20 cellular contexts compared by ENCODE assay signal in the genomic region with DNA sequence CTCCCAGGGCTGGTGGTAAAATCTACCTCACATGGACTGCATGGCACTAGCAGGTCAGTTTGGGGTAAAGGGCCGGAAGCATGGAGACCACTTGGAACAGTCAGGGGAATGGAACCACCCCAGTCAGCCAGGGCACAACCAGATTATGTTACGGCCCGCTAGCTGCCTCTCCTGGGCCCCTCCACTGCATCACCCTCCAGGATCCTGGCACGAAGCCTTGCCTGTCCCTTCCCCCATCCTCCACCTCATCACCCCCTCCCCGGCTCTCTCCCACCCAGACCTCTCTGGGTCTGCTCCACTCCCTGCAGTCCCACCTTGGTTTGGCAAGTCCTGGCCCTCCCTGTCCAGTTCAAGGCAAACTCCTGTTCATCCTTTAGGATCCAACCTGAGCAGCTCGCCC.
A peak's percentile ranks its signal among the peaks of the same experiment; 100 is the strongest.
DNase-seq lines count a peak whose midpoint lies in the region; ATAC-seq and TF ChIP-seq lines count a peak whose summit lies in the region.
"Had no signal": no experiment of that assay in that cellular context is flagged by ENCODE, and none has a peak within 500 bp of the region (broad histone marks: within the 10 kb centered on the region; RNA-seq: fewer than 3 reads in every experiment).

No MANE protein-coding gene starts in this region.

- no peak overlapping the region for H2BK5ac ChIP-seq in neuronal stem cell (ENCODE audit: low read length)

- DNase-seq in MCF 10A (ENCODE audit: unreplicated experiment) (no peak), mammary epithelial cell (no peak), neuronal stem cell (ENCODE audit: low spot score) (no peak), hypothalamus (lab: John Stamatoyannopoulos, UW) (no peak)
- no peak for DNase-seq in central memory CD8-positive, alpha-beta T cell (ENCODE audit: low spot score in 2 of 2)
- DNase-seq in activated CD4-positive, alpha-beta T cell treated with anti-CD3 and anti-CD28 coated beads for 36 hours: no peak
- no peak for DNase-seq in activated CD4-positive, alpha-beta T cell treated with anti-CD3 and anti-CD28 coated beads, Interleukin-2, amount 10 ng/mL, durations not matched to agents 7 days and 5 days
- DNase-seq: Calu3; CD8-positive, alpha-beta memory T cell; DMS153; Karpas-422; NCI-H1694; NCI-H2081; NCI-H2171; NCI-H345; NCI-H524; NCI-H774; SIG-M5 had no signal

- no peak overlapping the region for H3K4ac ChIP-seq in neuronal stem cell (ENCODE audit: low read length)

- no peak for ATAC-seq in central memory CD8-positive, alpha-beta T cell (replicated peaks; ENCODE audit: extremely low read depth, poor library complexity, severe bottlenecking)
- no peak for ATAC-seq in activated CD4-positive, alpha-beta T cell treated with anti-CD3 and anti-CD28 coated beads for 36 hours
- ATAC-seq: Panc1 had no signal

- no peak overlapping the region for H4K8ac ChIP-seq in neuronal stem cell (ENCODE audit: low read depth, low read length)

- H2AFZ ChIP-seq in mammary epithelial cell (ENCODE audit: low read depth, low read length): no peak overlapping the region
- no peak overlapping the region for H2AFZ ChIP-seq in neuronal stem cell (ENCODE audit: low read length)

- dilution Hi-C loops in mammary epithelial cell (cut with HindIII; ENCODE audit: low sequenced_read_pairs): no loop called here

- no peak overlapping the region for H3K14ac ChIP-seq in neuronal stem cell (ENCODE audit: low read length)

- H3K27me3 Mint-ChIP-seq in MCF 10A (ENCODE audit: insufficient read depth, unreplicated experiment): no peaks in the 10 kb centered on the region
- H3K27me3 Mint-ChIP-seq in central memory CD8-positive, alpha-beta T cell: no peaks in the 10 kb centered on the region
- H3K27me3 Mint-ChIP-seq in activated CD4-positive, alpha-beta T cell treated with anti-CD3 and anti-CD28 coated beads for 36 hours: no peaks in the 10 kb centered on the region
- no peaks in the 10 kb centered on the region for H3K27me3 Mint-ChIP-seq in activated CD4-positive, alpha-beta T cell treated with anti-CD3 and anti-CD28 coated beads, Interleukin-2, amount 10 ng/mL, durations not matched to agents 7 days and 5 days
- H3K27me3 Mint-ChIP-seq: CD8-positive, alpha-beta memory T cell had no signal

- peak overlapping the region; percentile 75 for H3K27ac Mint-ChIP-seq in MCF 10A (ENCODE audit: low read depth, unreplicated experiment)
- peak overlapping the region; percentile 41 for H3K27ac Mint-ChIP-seq in central memory CD8-positive, alpha-beta T cell (ENCODE audit: low read depth)
- H3K27ac Mint-ChIP-seq in activated CD4-positive, alpha-beta T cell treated with anti-CD3 and anti-CD28 coated beads for 36 hours: no peak overlapping the region
- no peak overlapping the region for H3K27ac Mint-ChIP-seq in activated CD4-positive, alpha-beta T cell treated with anti-CD3 and anti-CD28 coated beads, Interleukin-2, amount 10 ng/mL, durations not matched to agents 7 days and 5 days

- H3K4me3 Mint-ChIP-seq in MCF 10A (ENCODE audit: unreplicated experiment): no peak overlapping the region
- no peak overlapping the region for H3K4me3 Mint-ChIP-seq in central memory CD8-positive, alpha-beta T cell
- no peak overlapping the region for H3K4me3 Mint-ChIP-seq in activated CD4-positive, alpha-beta T cell treated with anti-CD3 and anti-CD28 coated beads for 36 hours
- no peak overlapping the region for H3K4me3 Mint-ChIP-seq in activated CD4-positive, alpha-beta T cell treated with anti-CD3 and anti-CD28 coated beads, Interleukin-2, amount 10 ng/mL, durations not matched to agents 7 days and 5 days
- H3K4me3 Mint-ChIP-seq: CD8-positive, alpha-beta memory T cell had no signal

- H3K9ac ChIP-seq in mammary epithelial cell (ENCODE audit: insufficient read depth, low read length) (no peak overlapping the region), neuronal stem cell (ENCODE audit: low read depth, low read length, poor library complexity) (no peak overlapping the region)

- no peak overlapping the region for H3K4me2 ChIP-seq in mammary epithelial cell (ENCODE audit: insufficient read depth, low read depth, low read length)
- no peak overlapping the region for H3K4me2 ChIP-seq in neuronal stem cell (ENCODE audit: insufficient read depth, low read length, poor library complexity, severe bottlenecking)

- H3K9me3 Mint-ChIP-seq in MCF 10A (ENCODE audit: unreplicated experiment): no peaks in the 10 kb centered on the region
- no peaks in the 10 kb centered on the region for H3K9me3 Mint-ChIP-seq in central memory CD8-positive, alpha-beta T cell
- no peaks in the 10 kb centered on the region for H3K9me3 Mint-ChIP-seq in activated CD4-positive, alpha-beta T cell treated with anti-CD3 and anti-CD28 coated beads for 36 hours (ENCODE audit: low read depth)
- H3K9me3 Mint-ChIP-seq in activated CD4-positive, alpha-beta T cell treated with anti-CD3 and anti-CD28 coated beads, Interleukin-2, amount 10 ng/mL, durations not matched to agents 7 days and 5 days: no peaks in the 10 kb centered on the region
- H3K9me3 Mint-ChIP-seq: CD8-positive, alpha-beta memory T cell had no signal

- H3K18ac ChIP-seq in neuronal stem cell (ENCODE audit: low read length): no peak overlapping the region

- H2BK120ac ChIP-seq in neuronal stem cell (ENCODE audit: low read depth, low read length): no peak overlapping the region

- H3K23ac ChIP-seq in neuronal stem cell (ENCODE audit: low read depth, low read length, poor library complexity): peak overlapping the region; percentile 31

- 100% methylated on average over 3 of the region's 6 CpGs for WGBS in mammary epithelial cell (ENCODE audit: low coverage, missing lambda C conversion rate)
- no CpG with 5 or more reads among the region's 6 CpGs for WGBS in neuronal stem cell (ENCODE audit: extremely low coverage in 2 of 2, insufficient read length in 2 of 2, insufficient replicate concordance in 1 of 2), 2 donors

- H2BK12ac ChIP-seq in neuronal stem cell (ENCODE audit: low read length): no peak overlapping the region

- peaks cover 22% of the 10 kb centered on the region for H3K4me1 ChIP-seq in mammary epithelial cell (ENCODE audit: insufficient read depth, low read length)
- peaks cover 0 to 14% of the 10 kb centered on the region in 2 donors for H3K4me1 ChIP-seq in neuronal stem cell (ENCODE audit: control insufficient read depth in 2 of 2, insufficient read depth in 1 of 2, low read depth in 1 of 2, low read length in 2 of 2)

- H3K4me3 ChIP-seq in mammary epithelial cell (replicated peaks in 1 of 3; ENCODE audit: insufficient read depth in 1 of 3, low read depth in 2 of 3, low read length in 3 of 3) (no peak overlapping the region), neuronal stem cell (ENCODE audit: low read length in 2 of 2) (no peak overlapping the region)

- no peaks in the 10 kb centered on the region for H3K27me3 ChIP-seq in mammary epithelial cell (ENCODE audit: insufficient read depth, low read length)
- no peaks in the 10 kb centered on the region for H3K27me3 ChIP-seq in neuronal stem cell (ENCODE audit: control insufficient read depth in 3 of 3, insufficient read depth in 3 of 3, low read depth in 1 of 3, low read length in 3 of 3)

- peaks cover 10% of the 10 kb centered on the region for H3K36me3 ChIP-seq in mammary epithelial cell (ENCODE audit: insufficient read depth, low read length)
- H3K36me3 ChIP-seq in neuronal stem cell (replicated peaks in 1 of 2; ENCODE audit: control insufficient read depth in 2 of 2, insufficient read depth in 2 of 2, low read length in 2 of 2): peaks cover 3 to 41% of the 10 kb centered on the region in 2 donors

- intact Hi-C loops in MCF 10A (cut with micrococcal nuclease): no loop called here
- intact Hi-C loops in mammary epithelial cell (cut with micrococcal nuclease): no loop called here
- intact Hi-C loops in activated CD4-positive, alpha-beta T cell treated with anti-CD3 and anti-CD28 coated beads for 36 hours (cut with DNase I, micrococcal nuclease): no loop called here

- H3K27ac ChIP-seq in mammary epithelial cell (ENCODE audit: insufficient read depth, low read depth, low read length) (no peak overlapping the region), neuronal stem cell (replicated peaks; ENCODE audit: low read length) (no peak overlapping the region)
- H3K27ac ChIP-seq: C4-2B had no signal

- no peaks in the 10 kb centered on the region for H4K20me1 ChIP-seq in mammary epithelial cell (ENCODE audit: insufficient read depth, low read length)

- H3K36me3 Mint-ChIP-seq in MCF 10A (ENCODE audit: insufficient read depth, unreplicated experiment): peaks cover 41% of the 10 kb centered on the region
- peaks cover 21% of the 10 kb centered on the region for H3K36me3 Mint-ChIP-seq in central memory CD8-positive, alpha-beta T cell (ENCODE audit: insufficient read depth)
- H3K36me3 Mint-ChIP-seq in activated CD4-positive, alpha-beta T cell treated with anti-CD3 and anti-CD28 coated beads for 36 hours (ENCODE audit: low read depth): peaks cover 39% of the 10 kb centered on the region
- H3K36me3 Mint-ChIP-seq in activated CD4-positive, alpha-beta T cell treated with anti-CD3 and anti-CD28 coated beads, Interleukin-2, amount 10 ng/mL, durations not matched to agents 7 days and 5 days (ENCODE audit: low read depth): peaks cover 70% of the 10 kb centered on the region

- no TSS peak for BruUV-seq in MCF 10A (replicated peaks; lab: Mats Ljungman, UMichigan)
- BruUV-seq in mammary epithelial cell (replicated peaks; lab: Mats Ljungman, UMichigan): no TSS peak

- no peaks in the 10 kb centered on the region for H3K79me1 ChIP-seq in neuronal stem cell (ENCODE audit: low read depth, low read length)

- CTCF ChIA-PET in MCF 10A (lab: Yijun Ruan, JAX) (interaction anchor here (0.5 to 1.5 kb wide), 6 partner anchors 11 to 219 kb away, joined by 3 to 7 read pairs (median 4); no protein-coding TSS in a partner anchor), mammary epithelial cell (lab: Charles Lee; ENCODE audit: low non-redundant PET) (no interaction called here)
- CTCF ChIA-PET in activated CD4-positive, alpha-beta T cell treated with anti-CD3 and anti-CD28 coated beads for 36 hours (lab: Charles Lee): interaction anchor here (1.0 kb wide), 1 partner anchor 13 kb away, joined by 4 read pairs; no protein-coding TSS in a partner anchor
- CTCF ChIA-PET in activated CD4-positive, alpha-beta T cell treated with anti-CD3 and anti-CD28 coated beads, Interleukin-2, amount 10 ng/mL, durations not matched to agents 7 days and 5 days (lab: Charles Lee): interaction anchor here (0.7 to 1.7 kb wide), 6 partner anchors 10 to 220 kb away, joined by 3 to 4 read pairs (median 4); partner anchors contain the start of gene SOCS1

- no peaks in the 10 kb centered on the region for H3K79me2 ChIP-seq in mammary epithelial cell (ENCODE audit: insufficient read depth, low read length)

- H2BK15ac ChIP-seq in neuronal stem cell (ENCODE audit: low read length): peak overlapping the region; percentile 7

- in situ Hi-C loops in mammary epithelial cell (cut with MboI; ENCODE audit: low sequenced_read_pairs in 2 of 2): no loop called here

- H3K9me3 ChIP-seq in mammary epithelial cell (replicated peaks; ENCODE audit: insufficient read depth, low read length): no peaks in the 10 kb centered on the region
- no peaks in the 10 kb centered on the region for H3K9me3 ChIP-seq in neuronal stem cell (replicated peaks in 1 of 2; ENCODE audit: control insufficient read depth in 2 of 2, insufficient read depth in 1 of 2, low read depth in 1 of 2, low read length in 2 of 2)

- TF ChIP-seq CTCF in MCF 10A (IDR thresholded peaks at IDR 0.05; ENCODE audit: unreplicated experiment): no peak
- TF ChIP-seq CTCF in mammary epithelial cell (conservative IDR thresholded peaks at IDR 0.05 in 1 of 2, IDR thresholded peaks at IDR 0.05 in 1 of 2; ENCODE audit: extremely low read depth in 1 of 2, insufficient read depth in 1 of 2, low read depth in 1 of 2, low read length in 2 of 2): no peak

- POLR2A ChIA-PET in MCF 10A (lab: Yijun Ruan, JAX): interaction anchor here (0.8 to 1.2 kb wide), 2 partner anchors 14 kb away, joined by 3 read pairs; no protein-coding TSS in a partner anchor
- POLR2A ChIA-PET in activated CD4-positive, alpha-beta T cell treated with anti-CD3 and anti-CD28 coated beads for 36 hours (lab: Charles Lee): interaction anchor here (0.7 kb wide), 1 partner anchor 743 kb away, joined by 5 read pairs; no protein-coding TSS in a partner anchor
- POLR2A ChIA-PET in activated CD4-positive, alpha-beta T cell treated with anti-CD3 and anti-CD28 coated beads, Interleukin-2, amount 10 ng/mL, durations not matched to agents 7 days and 5 days (lab: Charles Lee): interaction anchor here (0.6 kb wide), 1 partner anchor 119 kb away, joined by 3 read pairs; no protein-coding TSS in a partner anchor

- H3K4me1 Mint-ChIP-seq in MCF 10A (ENCODE audit: insufficient read depth, unreplicated experiment): peaks cover 50% of the 10 kb centered on the region
- peaks cover 6% of the 10 kb centered on the region for H3K4me1 Mint-ChIP-seq in central memory CD8-positive, alpha-beta T cell
- H3K4me1 Mint-ChIP-seq in activated CD4-positive, alpha-beta T cell treated with anti-CD3 and anti-CD28 coated beads for 36 hours: no peaks in the 10 kb centered on the region
- H3K4me1 Mint-ChIP-seq in activated CD4-positive, alpha-beta T cell treated with anti-CD3 and anti-CD28 coated beads, Interleukin-2, amount 10 ng/mL, durations not matched to agents 7 days and 5 days: peaks cover 33% of the 10 kb centered on the region

- H4K91ac ChIP-seq in neuronal stem cell (ENCODE audit: low read depth, low read length, poor library complexity): no peak overlapping the region

- H2AK5ac ChIP-seq in neuronal stem cell (ENCODE audit: low read depth, low read length): no peak overlapping the region

Comparison
In these comparisons a context has a peak if more than half of its experiments do, and no peak if none do; other contexts are left out.
1. H3K27ac Mint-ChIP-seq: peak in MCF 10A (single experiment) and central memory CD8-positive, alpha-beta T cell (single experiment); none in activated CD4-positive, alpha-beta T cell treated with anti-CD3 and anti-CD28 coated beads for 36 hours (single experiment) and activated CD4-positive, alpha-beta T cell treated with anti-CD3 and anti-CD28 coated beads, Interleukin-2, amount 10 ng/mL, durations not matched to agents 7 days and 5 days (single experiment).